ENCODE assay signal across 13 cellular contexts in the genomic region with DNA sequence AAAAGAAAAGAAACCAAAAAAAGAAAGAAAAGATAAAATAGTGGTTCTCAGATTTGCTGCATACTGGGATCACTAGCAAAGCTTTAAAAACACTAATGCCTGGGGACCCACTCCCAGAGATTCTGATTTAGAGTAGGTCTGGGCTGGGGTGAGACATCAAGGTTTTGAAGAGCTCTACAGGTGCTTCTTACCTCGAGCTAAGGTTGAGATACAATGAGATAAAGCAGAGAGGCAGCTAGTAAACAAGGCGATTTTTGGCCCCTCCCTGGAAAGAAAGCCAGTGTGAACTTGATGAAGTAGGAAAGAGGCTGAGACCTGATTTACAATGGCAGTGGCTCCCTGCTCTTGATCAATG.
DNase-seq lines count a peak whose midpoint lies in the region; ATAC-seq lines count a peak whose summit lies in the region.
"Had no signal": no experiment of that assay in that cellular context is flagged by ENCODE, and none has a peak within 500 bp of the region (broad histone marks: within the 10 kb centered on the region; RNA-seq: fewer than 3 reads in every experiment).

No MANE protein-coding gene starts in this region.

- peaks cover 5 to 11% of the 10 kb centered on the region in 2 donors for H3K27me3 Mint-ChIP-seq in stimulated activated naive B cell treated with anti-CD40 and anti-IgM and Interleukin-4, amounts not matched to agents 10 μg/mL and 1 μg/mL and 100 μg/mL, for 72 hours
- H3K27me3 Mint-ChIP-seq in activated T-cell treated with anti-CD3 and anti-CD28 coated beads, Interleukin-2, amount 50 U/mL, for 24 hours, result no peaks in the 10 kb centered on the region

- H3K27ac Mint-ChIP-seq in stimulated activated naive B cell treated with anti-CD40 and anti-IgM and Interleukin-4, amounts not matched to agents 10 μg/mL and 1 μg/mL and 100 μg/mL, for 72 hours, result no peak overlapping the region
- H3K27ac Mint-ChIP-seq in activated T-cell treated with anti-CD3 and anti-CD28 coated beads, Interleukin-2, amount 50 U/mL, for 24 hours, result no peak overlapping the region
- H3K27ac Mint-ChIP-seq: activated T-helper 1 cell treated with anti-CD3 and anti-CD28 coated beads, Interleukin-12 subunit alpha, Interleukin-12 subunit beta, Interleukin-2, Interleukin-4 antibody, amounts not matched to agents 30 ng/mL and 10 ng/mL and 1 ng/mL, durations not matched to agents 14 hours and 24 hours and 36 hours; H9 had no signal

- no peak for DNase-seq in stimulated activated naive B cell treated with anti-CD40 and anti-IgM and Interleukin-4, amounts not matched to agents 10 μg/mL and 1 μg/mL and 100 μg/mL, for 72 hours
- DNase-seq in NCI-H2029 treated with DMSO at 0.1 percent for 48 hours (lab: John Stamatoyannopoulos, UW), result no peak
- no peak for DNase-seq in activated T-cell treated with anti-CD3 and anti-CD28 coated beads, Interleukin-2, amount 50 U/mL, for 24 hours
- no peak for DNase-seq in activated CD8-positive, alpha-beta memory T cell treated with anti-CD3 and anti-CD28 coated beads for 24 hours
- DNase-seq: activated CD4-positive, alpha-beta T cell treated with anti-CD3 and anti-CD28 coated beads for 1 hour; H9; mesenchymal stem cell; small intestine; testis had no signal

- no peak overlapping the region for H3K4me3 Mint-ChIP-seq in stimulated activated naive B cell treated with anti-CD40 and anti-IgM and Interleukin-4, amounts not matched to agents 10 μg/mL and 1 μg/mL and 100 μg/mL, for 72 hours
- no peak overlapping the region for H3K4me3 Mint-ChIP-seq in activated T-cell treated with anti-CD3 and anti-CD28 coated beads, Interleukin-2, amount 50 U/mL, for 24 hours
- H3K4me3 Mint-ChIP-seq: activated T-helper 1 cell treated with anti-CD3 and anti-CD28 coated beads, Interleukin-12 subunit alpha, Interleukin-12 subunit beta, Interleukin-2, Interleukin-4 antibody, amounts not matched to agents 30 ng/mL and 10 ng/mL and 1 ng/mL, durations not matched to agents 14 hours and 24 hours and 36 hours; H9 had no signal

- H3K36me3 Mint-ChIP-seq in stimulated activated naive B cell treated with anti-CD40 and anti-IgM and Interleukin-4, amounts not matched to agents 10 μg/mL and 1 μg/mL and 100 μg/mL, for 72 hours, result no peaks in the 10 kb centered on the region
- H3K36me3 Mint-ChIP-seq in activated T-cell treated with anti-CD3 and anti-CD28 coated beads, Interleukin-2, amount 50 U/mL, for 24 hours (ENCODE audit: low read depth), result no peaks in the 10 kb centered on the region

- ATAC-seq in GM19043 (IDR thresholded peaks at IDR 0.05; ENCODE audit: low read depth, unreplicated experiment) (peak; percentile 28), GM21825 (IDR thresholded peaks at IDR 0.05; ENCODE audit: unreplicated experiment) (peak; percentile 32), HG03139 (IDR thresholded peaks at IDR 0.05; ENCODE audit: unreplicated experiment) (peak; percentile 27)
- ATAC-seq in stimulated activated naive B cell treated with anti-CD40 and anti-IgM and Interleukin-4, amounts not matched to agents 10 μg/mL and 1 μg/mL and 100 μg/mL, for 72 hours (replicated peaks), result peak; percentile 41 to 45

- peaks cover 8 to 18% of the 10 kb centered on the region in 2 donors for H3K4me1 Mint-ChIP-seq in stimulated activated naive B cell treated with anti-CD40 and anti-IgM and Interleukin-4, amounts not matched to agents 10 μg/mL and 1 μg/mL and 100 μg/mL, for 72 hours
- H3K4me1 Mint-ChIP-seq in activated T-cell treated with anti-CD3 and anti-CD28 coated beads, Interleukin-2, amount 50 U/mL, for 24 hours (ENCODE audit: low read depth), result no peaks in the 10 kb centered on the region

- H3K9me3 Mint-ChIP-seq in stimulated activated naive B cell treated with anti-CD40 and anti-IgM and Interleukin-4, amounts not matched to agents 10 μg/mL and 1 μg/mL and 100 μg/mL, for 72 hours, result no peaks in the 10 kb centered on the region
- no peaks in the 10 kb centered on the region for H3K9me3 Mint-ChIP-seq in activated T-cell treated with anti-CD3 and anti-CD28 coated beads, Interleukin-2, amount 50 U/mL, for 24 hours
- H3K9me3 Mint-ChIP-seq: activated T-helper 1 cell treated with anti-CD3 and anti-CD28 coated beads, Interleukin-12 subunit alpha, Interleukin-12 subunit beta, Interleukin-2, Interleukin-4 antibody, amounts not matched to agents 30 ng/mL and 10 ng/mL and 1 ng/mL, durations not matched to agents 14 hours and 24 hours and 36 hours; H9 had no signal
